ENCODE assay signal across 15 cellular contexts in genomic region chr4:148265627-148266026, GRCh38.
DNase-seq lines count a peak whose midpoint lies in the region; ATAC-seq and TF ChIP-seq lines count a peak whose summit lies in the region.
"Had no signal": no experiment of that assay in that cellular context is flagged by ENCODE, and none has a peak within 500 bp of the region (broad histone marks: within the 10 kb centered on the region; RNA-seq: fewer than 3 reads in every experiment).

No MANE protein-coding gene starts in this region.

- H3K27me3 ChIP-seq in hepatocyte = no peaks in the 10 kb centered on the region
- H3K27me3 ChIP-seq: BLaER1 treated with 17β-estradiol and CSF1 and Interleukin-3, amounts not matched to agents 10 nM and 100 nM had no signal

- DNase-seq in DMS53 treated with DMSO at 0.1 percent for 48 hours (lab: John Stamatoyannopoulos, UW; ENCODE audit: unreplicated experiment) = peak; percentile 38
- DNase-seq in hepatocyte (ENCODE audit: low spot score) = peak; percentile 16
- DNase-seq in left lobe of liver (ENCODE audit: low spot score) = no peak
- DNase-seq in renal cortical epithelial cell (ENCODE audit: low read depth) = peak; percentile 59
- no peak for DNase-seq in cerebellar nuclear complex (lab: John Stamatoyannopoulos, UW)
- no peak for DNase-seq in left ventricle myocardium superior
- no peak for DNase-seq in immature natural killer cell
- DNase-seq: ACHN; CD4-positive, CD25-positive, alpha-beta regulatory T cell; DMS79; GM23248; H7 had no signal

- no peaks in the 10 kb centered on the region for H3K9me3 ChIP-seq in hepatocyte (ENCODE audit: low read depth)

- no peaks in the 10 kb centered on the region for H3K9me3 Mint-ChIP-seq in immature natural killer cell

- no peak overlapping the region for H2AFZ ChIP-seq in hepatocyte
- H2AFZ ChIP-seq: GM23248 had no signal

- no peak overlapping the region for H3K4me3 ChIP-seq in hepatocyte
- H3K4me3 ChIP-seq: BLaER1 treated with 17β-estradiol and CSF1 and Interleukin-3, amounts not matched to agents 10 nM and 100 nM; GM12878; GM23248; K562 had no signal

- peaks cover 0 to 3% (median 0%) of the 10 kb centered on the region in 3 donors for H3K27me3 Mint-ChIP-seq in immature natural killer cell (ENCODE audit: low read depth in 3 of 3)
- H3K27me3 Mint-ChIP-seq: CD4-positive, CD25-positive, alpha-beta regulatory T cell had no signal

- no peaks in the 10 kb centered on the region for H3K36me3 ChIP-seq in hepatocyte (replicated peaks; ENCODE audit: insufficient read depth, low read depth)
- H3K36me3 ChIP-seq: BLaER1 treated with 17β-estradiol and CSF1 and Interleukin-3, amounts not matched to agents 10 nM and 100 nM had no signal

- peak; percentile 33 for ATAC-seq in left lobe of liver
- no peak for ATAC-seq in left ventricle myocardium superior
- ATAC-seq: GM12878, K562 had no signal

- H3K27ac ChIP-seq in hepatocyte = peak overlapping the region; percentile 18
- H3K27ac ChIP-seq: BLaER1 treated with 17β-estradiol and CSF1 and Interleukin-3, amounts not matched to agents 10 nM and 100 nM; GM23248 had no signal

- H3K36me3 Mint-ChIP-seq in immature natural killer cell = no peaks in the 10 kb centered on the region

- no peak for TF ChIP-seq CTCF in hepatocyte (IDR thresholded peaks at IDR 0.05; ENCODE audit: poor library complexity)

- H3K4me2 ChIP-seq in hepatocyte = peak overlapping the region; percentile 48
- H3K4me2 ChIP-seq: BLaER1 treated with 17β-estradiol and CSF1 and Interleukin-3, amounts not matched to agents 10 nM and 100 nM had no signal

- H4K20me1 ChIP-seq in hepatocyte (ENCODE audit: insufficient read depth, poor library complexity, severe bottlenecking) = no peaks in the 10 kb centered on the region
- H4K20me1 ChIP-seq: BLaER1 treated with 17β-estradiol and CSF1 and Interleukin-3, amounts not matched to agents 10 nM and 100 nM had no signal

- no peaks in the 10 kb centered on the region for H3K9me2 ChIP-seq in hepatocyte (replicated peaks; ENCODE audit: insufficient read depth)

- 53% methylated on average over 5 of the region's 5 CpGs for WGBS in hepatocyte (ENCODE audit: low lambda C conversion rate, missing lambda C conversion rate)

- H3K4me1 ChIP-seq in hepatocyte (ENCODE audit: insufficient read depth) = peaks cover 7% of the 10 kb centered on the region
- H3K4me1 ChIP-seq: BLaER1 treated with 17β-estradiol and CSF1 and Interleukin-3, amounts not matched to agents 10 nM and 100 nM had no signal

- intact Hi-C loops in left ventricle myocardium superior (cut with micrococcal nuclease) = no loop called here

- H3K4me3 Mint-ChIP-seq in immature natural killer cell = no peak overlapping the region
- H3K4me3 Mint-ChIP-seq: CD4-positive, CD25-positive, alpha-beta regulatory T cell had no signal

- no peaks in the 10 kb centered on the region for H3K4me1 Mint-ChIP-seq in immature natural killer cell

- no peaks in the 10 kb centered on the region for H3K79me2 ChIP-seq in hepatocyte

- H3K27ac Mint-ChIP-seq in immature natural killer cell = no peak overlapping the region
- H3K27ac Mint-ChIP-seq: CD4-positive, CD25-positive, alpha-beta regulatory T cell had no signal

Comparison
In these comparisons a context has a peak if more than half of its experiments do, and no peak if none do; other contexts are left out.
1. DNase-seq: peak in DMS53 treated with DMSO at 0.1 percent for 48 hours (single experiment), hepatocyte (single experiment) and renal cortical epithelial cell (single experiment); none in left lobe of liver (single experiment), cerebellar nuclear complex (0 of 2), left ventricle myocardium superior (single experiment) and immature natural killer cell (0 of 3).